In the genomic region with DNA sequence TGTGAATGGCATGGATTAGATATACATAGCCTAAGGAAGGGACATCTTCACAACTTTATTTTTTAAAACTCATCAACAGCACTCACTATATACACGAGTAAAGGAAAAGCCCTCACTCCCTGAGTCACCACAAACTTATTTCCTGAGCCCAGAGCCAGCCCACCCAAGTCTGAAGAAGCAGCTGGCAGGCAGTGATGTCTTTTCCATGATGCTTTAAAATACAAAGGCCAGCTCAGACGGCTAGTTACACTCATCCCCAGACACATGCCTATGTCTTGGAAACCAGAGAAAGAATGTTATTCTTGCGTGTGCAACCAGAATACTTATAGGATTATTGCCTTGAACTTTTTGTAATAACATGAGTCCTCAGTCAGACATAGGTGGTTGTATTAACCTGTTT, we compare ENCODE assay signal across 1 cellular context.
TF ChIP-seq lines count a peak whose summit lies in the region.

No MANE protein-coding gene starts in this region.

TF ChIP-seq in HepG2, 621 proteins besides CTCF, POLR2A, EP300 and RAD21 (continued from another document):
- TF ChIP-seq, protein P1, sequence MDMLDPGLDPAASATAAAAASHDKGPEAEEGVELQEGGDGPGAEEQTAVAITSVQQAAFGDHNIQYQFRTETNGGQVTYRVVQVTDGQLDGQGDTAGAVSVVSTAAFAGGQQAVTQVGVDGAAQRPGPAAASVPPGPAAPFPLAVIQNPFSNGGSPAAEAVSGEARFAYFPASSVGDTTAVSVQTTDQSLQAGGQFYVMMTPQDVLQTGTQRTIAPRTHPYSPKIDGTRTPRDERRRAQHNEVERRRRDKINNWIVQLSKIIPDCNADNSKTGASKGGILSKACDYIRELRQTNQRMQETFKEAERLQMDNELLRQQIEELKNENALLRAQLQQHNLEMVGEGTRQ (IDR thresholded peaks at IDR 0.05; ENCODE audit: low read depth, low read length) = no peak
- TF ChIP-seq, protein P1 (CRISPR knock-in tag; IDR thresholded peaks at IDR 0.05; ENCODE audit: borderline replicate concordance) = no peak
